In genomic region chr11:95716266-95716665, GRCh38 we compare ENCODE assay signal across 10 cellular contexts.
DNase-seq lines count a peak whose midpoint lies in the region; ATAC-seq, FAIRE-seq and TF ChIP-seq lines count a peak whose summit lies in the region.
"Had no signal": no experiment of that assay in that cellular context is flagged by ENCODE, and none has a peak within 500 bp of the region (broad histone marks: within the 10 kb centered on the region; RNA-seq: fewer than 3 reads in every experiment).

No MANE protein-coding gene starts in this region.

- no peaks in the 10 kb centered on the region for H3K36me3 ChIP-seq in ACC112 (ENCODE audit: insufficient read depth, low read length)

- no peak overlapping the region for H2AFZ ChIP-seq in ACC112 (ENCODE audit: low read length, unreplicated experiment)

- TF ChIP-seq CTCF in coronary artery (IDR thresholded peaks at IDR 0.05): no peak

- DNase-seq in brain pericyte (ENCODE audit: low read depth, low spot score) (peak; percentile 36), SHP77 treated with DMSO at 0.1 percent for 48 hours (lab: John Stamatoyannopoulos, UW) (no peak), RCC 7860 (ENCODE audit: low spot score) (no peak), coronary artery (ENCODE audit: low spot score) (no peak)
- DNase-seq: AML-193, NCI-H1930 had no signal

- no peak for FAIRE-seq in RCC 7860 (lab: Jason Lieb, UNC)

- peak; percentile 5 for ATAC-seq in GM19372 (IDR thresholded peaks at IDR 0.05; ENCODE audit: low read depth, unreplicated experiment)
- ATAC-seq in HG03196 (IDR thresholded peaks at IDR 0.05; ENCODE audit: unreplicated experiment): peak; percentile 13
- no peak for ATAC-seq in HG02884 (IDR thresholded peaks at IDR 0.05; ENCODE audit: unreplicated experiment)

- peak overlapping the region; percentile 7; the same call in 1 of the 2 replicates for H3K27ac ChIP-seq in ACC112 (ENCODE audit: low read depth, low read length)
- no peak overlapping the region for H3K27ac ChIP-seq in coronary artery

- peaks cover 11% of the 10 kb centered on the region for H3K4me1 ChIP-seq in ACC112 (ENCODE audit: control insufficient read depth, insufficient read depth, low read length, unreplicated experiment)

- H3K79me2 ChIP-seq in ACC112 (ENCODE audit: control insufficient read depth, insufficient read depth, low read length, unreplicated experiment): no peaks in the 10 kb centered on the region

- H3K4me3 ChIP-seq in ACC112 (ENCODE audit: low read depth, low read length) (no peak overlapping the region), coronary artery (no peak overlapping the region)

- H3K27me3 ChIP-seq in ACC112 (ENCODE audit: insufficient read depth, low read length): peaks cover 15% of the 10 kb centered on the region; the same call in 1 of the 2 replicates
